1 cellular context compared by ENCODE assay signal in the genomic region with DNA sequence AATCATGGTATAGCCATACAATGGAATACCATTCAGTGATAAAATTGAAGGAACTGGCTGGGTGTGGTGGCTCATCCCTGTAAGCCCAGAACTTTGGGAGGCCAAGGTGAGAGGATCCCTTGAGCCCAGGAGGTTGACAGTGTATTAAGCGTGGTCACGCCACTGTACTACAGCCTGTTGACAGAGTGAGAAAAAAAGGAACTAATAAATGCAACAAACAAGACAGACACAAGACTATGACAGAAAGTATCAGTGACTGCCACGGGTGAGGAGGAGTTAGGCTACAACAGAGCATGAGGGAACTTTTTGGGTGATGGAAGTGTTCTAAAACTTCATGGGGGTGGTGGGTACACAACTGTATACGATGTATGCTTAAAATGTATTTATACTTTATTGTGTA.
TF ChIP-seq lines count a peak whose summit lies in the region.

No MANE protein-coding gene starts in this region.

TF ChIP-seq in WTC11, 78 proteins besides CTCF, POLR2A, EP300 and RAD21 (continued from another document):
- TF ChIP-seq SMAD4 (CRISPR knock-in tag; IDR thresholded peaks at IDR 0.05) (no peak), ZNF263 (CRISPR knock-in tag; IDR thresholded peaks at IDR 0.05; ENCODE audit: low read depth) (no peak), GABPB1 (CRISPR knock-in tag; IDR thresholded peaks at IDR 0.05) (no peak), ZNF423 (CRISPR knock-in tag; IDR thresholded peaks at IDR 0.05) (no peak), ESRRA (CRISPR knock-in tag; IDR thresholded peaks at IDR 0.05; ENCODE audit: borderline replicate concordance) (no peak), RORB (CRISPR knock-in tag; IDR thresholded peaks at IDR 0.05) (no peak)
- TF ChIP-seq, protein P1, sequence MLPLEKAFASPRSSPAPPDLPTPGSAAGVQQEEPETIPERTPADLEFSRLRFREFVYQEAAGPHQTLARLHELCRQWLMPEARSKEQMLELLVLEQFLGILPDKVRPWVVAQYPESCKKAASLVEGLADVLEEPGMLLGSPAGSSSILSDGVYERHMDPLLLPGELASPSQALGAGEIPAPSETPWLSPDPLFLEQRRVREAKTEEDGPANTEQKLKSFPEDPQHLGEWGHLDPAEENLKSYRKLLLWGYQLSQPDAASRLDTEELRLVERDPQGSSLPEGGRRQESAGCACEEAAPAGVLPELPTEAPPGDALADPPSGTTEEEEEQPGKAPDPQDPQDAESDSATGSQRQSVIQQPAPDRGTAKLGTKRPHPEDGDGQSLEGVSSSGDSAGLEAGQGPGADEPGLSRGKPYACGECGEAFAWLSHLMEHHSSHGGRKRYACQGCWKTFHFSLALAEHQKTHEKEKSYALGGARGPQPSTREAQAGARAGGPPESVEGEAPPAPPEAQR (CRISPR knock-in tag; IDR thresholded peaks at IDR 0.05) = no peak
